ENCODE assay signal across 8 cellular contexts in the genomic region with DNA sequence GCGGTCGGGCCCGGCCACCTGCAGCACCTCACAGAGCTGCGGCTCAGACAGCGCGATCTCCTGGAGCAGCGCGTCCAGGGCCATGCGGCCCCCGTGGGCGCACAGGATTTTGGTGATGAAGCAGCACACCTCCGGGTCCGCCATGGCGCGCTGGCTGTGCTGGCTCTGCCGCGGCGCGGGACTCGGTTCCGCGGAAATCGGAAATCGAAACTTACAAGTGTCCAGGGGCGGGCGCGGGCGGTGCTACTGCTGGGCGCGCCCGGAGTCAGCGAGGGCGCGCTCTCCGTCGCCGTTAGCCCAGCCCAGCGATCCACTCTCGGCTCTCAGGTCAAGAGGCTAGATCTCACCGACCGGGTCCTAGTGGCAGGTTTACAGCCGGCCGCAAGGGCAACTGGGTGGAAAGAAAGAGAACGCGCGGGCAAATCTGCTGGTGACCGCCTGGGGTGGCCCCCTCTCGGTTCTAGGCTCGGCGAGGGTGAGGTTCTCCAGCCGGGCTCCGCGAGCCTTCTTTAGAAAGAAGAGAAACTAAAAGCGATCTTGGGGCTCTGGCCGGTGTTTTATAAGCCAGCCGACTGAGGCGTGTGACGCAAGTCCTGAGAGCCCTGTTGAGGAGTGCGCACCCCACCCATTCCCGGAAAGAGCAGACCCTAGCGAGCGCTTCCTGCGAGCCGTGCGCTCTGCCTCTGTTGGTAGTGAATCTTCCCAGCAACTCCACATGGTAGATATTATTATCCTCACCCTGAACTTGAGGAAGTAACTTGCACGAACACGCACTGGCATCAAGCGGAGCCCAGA. TPM values are rescaled to one million over a fixed set of nuclear protein-coding genes. Genes with fewer than 3 reads are reported as not detected.
A peak's percentile ranks its signal among the peaks of the same experiment; 100 is the strongest.
DNase-seq lines count a peak whose midpoint lies in the region; ATAC-seq and TF ChIP-seq lines count a peak whose summit lies in the region.

Gene ZC3HAV1 (minus strand): TSS at position 533 of the 795 bp plus-strand sequence. CDS start 389 bp downstream, at position 144.

- H2AFZ ChIP-seq in DND-41 (ENCODE audit: low read depth, low read length) (peak within 1 kb of the TSS; percentile 90), neural cell (ENCODE audit: low read depth, low read length) (peak within 1 kb of the TSS; percentile 40)

- TF ChIP-seq CTCF in DND-41 (IDR thresholded peaks at IDR 0.05; ENCODE audit: borderline replicate concordance, extremely low read depth, low read length, poor library complexity, severe bottlenecking), result no peak
- no peak for TF ChIP-seq CTCF in fibroblast of pulmonary artery (IDR thresholded peaks at IDR 0.05; ENCODE audit: low read length, missing control alignments)
- peak; percentile 16 for TF ChIP-seq CTCF in neural cell (IDR thresholded peaks at IDR 0.05; ENCODE audit: poor library complexity, severe bottlenecking)

- H3K79me2 ChIP-seq in DND-41 (ENCODE audit: insufficient read depth, low read length) (peaks cover 59% of the 10 kb centered on the region), neural cell (replicated peaks; ENCODE audit: insufficient read depth, low read length) (no peaks in the 10 kb centered on the region)

- peaks cover 27% of the 10 kb centered on the region for H3K4me1 Mint-ChIP-seq in stimulated activated naive CD8-positive, alpha-beta T cell treated with anti-CD3 and anti-CD28 coated beads, Interleukin-15, amount 100 ng/mL, for 72 hours

- ATAC-seq in DND-41 (ENCODE audit: insufficient read depth, low read depth) (peak; percentile 85), GM21723 (IDR thresholded peaks at IDR 0.05; ENCODE audit: unreplicated experiment) (peak; percentile 74)
- peak; percentile 87 for ATAC-seq in stimulated activated naive CD8-positive, alpha-beta T cell treated with anti-CD3 and anti-CD28 coated beads, Interleukin-15, amount 100 ng/mL, for 72 hours

- H3K9me3 Mint-ChIP-seq in stimulated activated naive CD8-positive, alpha-beta T cell treated with anti-CD3 and anti-CD28 coated beads, Interleukin-15, amount 100 ng/mL, for 72 hours, result peaks cover 6 to 8% of the 10 kb centered on the region in 2 donors

- H3F3A ChIP-seq in neural cell (ENCODE audit: insufficient read depth, low read length, poor library complexity, severe bottlenecking), result no peaks in the 10 kb centered on the region

- H3K9me2 ChIP-seq in neural cell (ENCODE audit: insufficient read depth, low read length), result no peaks in the 10 kb centered on the region

- H3K27ac Mint-ChIP-seq in stimulated activated naive CD8-positive, alpha-beta T cell treated with anti-CD3 and anti-CD28 coated beads, Interleukin-15, amount 100 ng/mL, for 72 hours, result peak within 1 kb of the TSS; percentile 88 to 90

- TF ChIP-seq RAD21 in neural cell (conservative IDR thresholded peaks at IDR 0.05), result no peak

- TF ChIP-seq POLR2A in Raji (IDR thresholded peaks at IDR 0.05; ENCODE audit: insufficient read depth, low read depth, low read length), result peak; percentile 68

- H3K36me3 ChIP-seq in DND-41 (ENCODE audit: insufficient read depth, low read length) (peaks cover 40% of the 10 kb centered on the region), neural cell (ENCODE audit: insufficient read depth, low read length) (no peaks in the 10 kb centered on the region)

- peaks cover 45% of the 10 kb centered on the region for H3K4me1 ChIP-seq in DND-41 (ENCODE audit: insufficient read depth, low read length)

- H3K9me3 ChIP-seq in DND-41 (ENCODE audit: insufficient read depth, low read length, severe bottlenecking) (no peaks in the 10 kb centered on the region), neural cell (ENCODE audit: low read length) (no peaks in the 10 kb centered on the region)

- peak within 1 kb of the TSS; percentile 98 for H3K9ac ChIP-seq in DND-41 (ENCODE audit: low read depth, low read length)
- H3K9ac ChIP-seq in neural cell (ENCODE audit: low read length), result peak within 1 kb of the TSS; percentile 44

- H3K4me3 Mint-ChIP-seq in stimulated activated naive CD8-positive, alpha-beta T cell treated with anti-CD3 and anti-CD28 coated beads, Interleukin-15, amount 100 ng/mL, for 72 hours, result peak within 1 kb of the TSS; percentile 87 to 99

- no peaks in the 10 kb centered on the region for H3K27me3 Mint-ChIP-seq in stimulated activated naive CD8-positive, alpha-beta T cell treated with anti-CD3 and anti-CD28 coated beads, Interleukin-15, amount 100 ng/mL, for 72 hours

- H3K27ac ChIP-seq in DND-41 (ENCODE audit: low read length) (peak within 1 kb of the TSS; percentile 97), neural cell (ENCODE audit: low read length) (no peak within 1 kb of the TSS)

- peaks cover 29% of the 10 kb centered on the region for H4K20me1 ChIP-seq in DND-41 (ENCODE audit: insufficient read depth, low read length)
- H4K20me1 ChIP-seq in neural cell (ENCODE audit: insufficient read depth), result no peaks in the 10 kb centered on the region

- H3K4me2 ChIP-seq in DND-41 (ENCODE audit: insufficient read depth, low read length), result peak within 1 kb of the TSS; percentile 75
- peak within 1 kb of the TSS; percentile 55 for H3K4me2 ChIP-seq in neural cell (ENCODE audit: low read length)

- DNase-seq in DND-41 (peak; percentile 94), KG1 (lab: John Stamatoyannopoulos, UW) (peak; percentile 52), fibroblast of pulmonary artery (ENCODE audit: low read depth) (peak; percentile 89)
- DNase-seq in activated T-helper 9 cell treated with anti-CD3 and anti-CD28 coated beads, Interleukin-2, amount 50 U/mL, for 16 hours (ENCODE audit: low read depth), result peak; percentile 80
- peak; percentile 87 to 90 for DNase-seq in stimulated activated naive CD8-positive, alpha-beta T cell treated with anti-CD3 and anti-CD28 coated beads, Interleukin-15, amount 100 ng/mL, for 72 hours

- H3K4me3 ChIP-seq in DND-41 (ENCODE audit: low read depth in 1 of 2, low read length in 2 of 2), result peak within 1 kb of the TSS; percentile 82 to 96
- H3K4me3 ChIP-seq in fibroblast of pulmonary artery (replicated peaks; ENCODE audit: low read depth, low read length), result peak within 1 kb of the TSS; percentile 86
- peak within 1 kb of the TSS; percentile 86 for H3K4me3 ChIP-seq in neural cell (ENCODE audit: low read length)

- H3K27me3 ChIP-seq in DND-41 (ENCODE audit: insufficient read depth, low read length, poor library complexity) (no peaks in the 10 kb centered on the region), neural cell (ENCODE audit: insufficient read depth, low read depth, low read length) (peaks cover 46% of the 10 kb centered on the region)

- TF ChIP-seq EP300 in neural cell (conservative IDR thresholded peaks at IDR 0.05; ENCODE audit: poor library complexity, severe bottlenecking), result no peak

TF ChIP-seq in neural cell, 6 proteins besides CTCF, POLR2A, EP300 and RAD21:
- TF ChIP-seq TAF1 (IDR thresholded peaks at IDR 0.05; ENCODE audit: low read depth) (no peak), POLR2AphosphoS5 (IDR thresholded peaks at IDR 0.05) (peak; percentile 6), SMC3 (conservative IDR thresholded peaks at IDR 0.05; ENCODE audit: poor library complexity) (no peak), REST (IDR thresholded peaks at IDR 0.05; ENCODE audit: borderline replicate concordance) (no peak), EZH2 (IDR thresholded peaks at IDR 0.05; ENCODE audit: borderline replicate concordance, insufficient read depth, low read length, poor library complexity, severe bottlenecking) (no peak), MXI1 (conservative IDR thresholded peaks at IDR 0.05; ENCODE audit: poor library complexity, severe bottlenecking) (peak; percentile 25)
TF ChIP-seq in neural cell: peak in this region for 2.

RNA-seq across cellular contexts. Expression of gene ZC3HAV1, which starts in this region (rescaled TPM):
- polyA plus RNA-seq in neural cell, result 0.04 and 0.16 TPM in 2 replicates
- polyA minus RNA-seq in neural cell, result 0.24 and 0.58 TPM in 2 replicates
